ENCODE assay signal across 8 cellular contexts in genomic region chr2:213150315-213150951, GRCh38. TPM values are rescaled to one million over a fixed set of nuclear protein-coding genes. Genes with fewer than 3 reads are reported as not detected.
DNase-seq lines count a peak whose midpoint lies in the region; ATAC-seq, FAIRE-seq and TF ChIP-seq lines count a peak whose summit lies in the region.

No MANE protein-coding gene starts in this region.

- peaks cover 17% of the 10 kb centered on the region for H3K4me1 Mint-ChIP-seq in T-helper 17 cell

- peaks cover 5% of the 10 kb centered on the region for H3K36me3 ChIP-seq in neuron (ENCODE audit: insufficient read depth, low read length)

- H3K27me3 ChIP-seq in neuron (ENCODE audit: insufficient read depth, low read length): no peaks in the 10 kb centered on the region

- FAIRE-seq in urothelium cell line (lab: Jason Lieb, UNC): no peak

- H2AFZ ChIP-seq in neuron (ENCODE audit: low read depth, low read length): peak overlapping the region; percentile 94

- peak; percentile 28 for DNase-seq in NCI-H82 (lab: John Stamatoyannopoulos, UW)
- DNase-seq in NCI-H82 treated with DMSO at 0.1 percent for 48 hours (lab: John Stamatoyannopoulos, UW; ENCODE audit: unreplicated experiment): no peak
- no peak for DNase-seq in T-helper 17 cell
- peak; percentile 20 for DNase-seq in fibroblast of mammary gland (ENCODE audit: low read depth)
- no peak for DNase-seq in urothelium cell line (ENCODE audit: low spot score)
- DNase-seq in NCI-H146 treated with DMSO at 0.1 percent for 48 hours (lab: John Stamatoyannopoulos, UW; ENCODE audit: unreplicated experiment): no peak

- H3K27me3 Mint-ChIP-seq in T-helper 17 cell: peaks cover 27% of the 10 kb centered on the region

- H3K9me3 ChIP-seq in T-helper 17 cell (ENCODE audit: control insufficient read depth, low read length, poor library complexity, severe bottlenecking) (no peaks in the 10 kb centered on the region), neuron (ENCODE audit: low read length) (no peaks in the 10 kb centered on the region)

- H3K4me3 Mint-ChIP-seq in T-helper 17 cell: peak overlapping the region; percentile 91

- no peaks in the 10 kb centered on the region for H3K36me3 Mint-ChIP-seq in T-helper 17 cell (ENCODE audit: low read depth)

- TF ChIP-seq CTCF in fibroblast of mammary gland (conservative IDR thresholded peaks at IDR 0.05; ENCODE audit: control insufficient read depth, insufficient read depth, low read depth, low read length): no peak

- H3K27ac Mint-ChIP-seq in T-helper 17 cell: peak overlapping the region; percentile 84

- ATAC-seq in T-helper 17 cell: no peak
- ATAC-seq in HG02970 (IDR thresholded peaks at IDR 0.05; ENCODE audit: low FRiP score, unreplicated experiment): no peak

- H3K4me3 ChIP-seq in fibroblast of mammary gland (ENCODE audit: control insufficient read depth, low read depth, low read length): peak overlapping the region; percentile 78
- H3K4me3 ChIP-seq in neuron (ENCODE audit: low read length): peak overlapping the region; percentile 95

- peaks cover 17% of the 10 kb centered on the region for H3K4me1 ChIP-seq in neuron (ENCODE audit: insufficient read depth, low read length)

RNA-seq across cellular contexts. Expression of gene IKZF2, which starts 1.0 kb away (rescaled TPM):
- 10 to 100 TPM; 11.9 to 23.9 TPM for total RNA-seq in T-helper 17 cell

Comparison
In these comparisons a context has a peak if more than half of its experiments do, and no peak if none do; other contexts are left out.
1. DNase-seq: peak in NCI-H82 (single experiment) and fibroblast of mammary gland (single experiment); none in NCI-H82 treated with DMSO at 0.1 percent for 48 hours (single experiment), T-helper 17 cell (0 of 3), urothelium cell line (single experiment) and NCI-H146 treated with DMSO at 0.1 percent for 48 hours (single experiment).